2 cellular contexts compared by ENCODE assay signal in genomic region chr10:50607526-50607925, GRCh38.
TF ChIP-seq lines count a peak whose summit lies in the region.

No MANE protein-coding gene starts in this region.

TF ChIP-seq in SK-N-SH, 30 proteins besides CTCF, POLR2A, EP300 and RAD21 (continued from another document):
- TF ChIP-seq USF2 (IDR thresholded peaks at IDR 0.05; ENCODE audit: borderline replicate concordance, low read depth, low read length) (no peak), FOXM1 (IDR thresholded peaks at IDR 0.05; ENCODE audit: low read depth) (no peak), TAF1 (IDR thresholded peaks at IDR 0.05; ENCODE audit: borderline replicate concordance, low read depth, low read length) (no peak), NFIC (IDR thresholded peaks at IDR 0.05; ENCODE audit: borderline replicate concordance) (no peak), GATA2 (CRISPR knock-in tag; IDR thresholded peaks at IDR 0.05) (no peak), ZBTB33 (IDR thresholded peaks at IDR 0.05; ENCODE audit: borderline replicate concordance, low read depth) (no peak)

TF ChIP-seq in SK-N-SH treated with all-trans-retinoic acid at 6 μM for 48 hours, 23 proteins besides CTCF, POLR2A, EP300 and RAD21 (continued from another document):
- no peak for TF ChIP-seq PATZ1 (CRISPR knock-in tag; IDR thresholded peaks at IDR 0.05; ENCODE audit: borderline replicate concordance)
- no peak for TF ChIP-seq ZNF565 (CRISPR knock-in tag; conservative IDR thresholded peaks at IDR 0.05; ENCODE audit: low read depth)
- no peak for TF ChIP-seq ZC3H10 (CRISPR knock-in tag; IDR thresholded peaks at IDR 0.05)
- no peak for TF ChIP-seq TCF4 (CRISPR knock-in tag; IDR thresholded peaks at IDR 0.05; ENCODE audit: borderline replicate concordance)
- TF ChIP-seq OSR1 (CRISPR knock-in tag; IDR thresholded peaks at IDR 0.05), result no peak
- no peak for TF ChIP-seq RARB (CRISPR knock-in tag; IDR thresholded peaks at IDR 0.05)
- no peak for TF ChIP-seq ZFP30 (CRISPR knock-in tag; IDR thresholded peaks at IDR 0.05)
- no peak for TF ChIP-seq CSRNP3 (CRISPR knock-in tag; IDR thresholded peaks at IDR 0.05)
- TF ChIP-seq ESRRG (CRISPR knock-in tag; IDR thresholded peaks at IDR 0.05), result no peak
- TF ChIP-seq ZNF8 (CRISPR knock-in tag; IDR thresholded peaks at IDR 0.05), result no peak
- no peak for TF ChIP-seq SNAI2 (CRISPR knock-in tag; IDR thresholded peaks at IDR 0.05)
- no peak for TF ChIP-seq ZFP3 (CRISPR knock-in tag; IDR thresholded peaks at IDR 0.05)
- TF ChIP-seq TOX (CRISPR knock-in tag; IDR thresholded peaks at IDR 0.05; ENCODE audit: borderline replicate concordance), result no peak
